In genomic region chr4:66182651-66183050, GRCh38 we compare ENCODE assay signal across 34 cellular contexts.
"Had no signal": no experiment of that assay in that cellular context is flagged by ENCODE, and none has a peak within 500 bp of the region (broad histone marks: within the 10 kb centered on the region; RNA-seq: fewer than 3 reads in every experiment).

No MANE protein-coding gene starts in this region.

- ATAC-seq: activated CD8-positive, alpha-beta memory T cell treated with anti-CD3 and anti-CD28 coated beads, Interleukin-2, amount 10 ng/mL, durations not matched to agents 7 days and 5 days; activated naive CD8-positive, alpha-beta T cell treated with anti-CD3 and anti-CD28 coated beads, Interleukin-2, amount 50 U/mL, for 24 hours; body of pancreas; Right ventricle myocardium inferior had no signal

- H3K9me3 ChIP-seq: body of pancreas, MG63 had no signal

- H3K27me3 ChIP-seq: body of pancreas, breast epithelium, MG63 had no signal

- DNase-seq: activated CD4-positive, alpha-beta memory T cell treated with anti-CD3 and anti-CD28 coated beads, Interleukin-2, amount 10 ng/mL, durations not matched to agents 7 days and 5 days; activated CD4-positive, alpha-beta T cell treated with anti-CD3 and anti-CD28 coated beads for 1 hour; activated CD4-positive, alpha-beta T cell treated with anti-CD3 and anti-CD28 coated beads for 48 hours; activated CD4-positive, CD25-positive, alpha-beta regulatory T cell; activated CD8-positive, alpha-beta memory T cell treated with anti-CD3 and anti-CD28 coated beads for 24 hours; activated CD8-positive, alpha-beta memory T cell treated with anti-CD3 and anti-CD28 coated beads, Interleukin-2, amount 10 ng/mL, durations not matched to agents 7 days and 5 days; activated CD8-positive, alpha-beta memory T cell treated with anti-CD3 and anti-CD28 coated beads, Interleukin-2, amount 50 U/mL, for 48 hours; activated effector memory CD4-positive, alpha-beta T cell treated with Interleukin-2 at 50 U/mL for 16 hours; activated naive CD4-positive, alpha-beta T cell treated with anti-CD3 and anti-CD28 coated beads, Interleukin-2, amount 10 ng/mL, durations not matched to agents 7 days and 5 days; activated naive CD8-positive, alpha-beta T cell treated with anti-CD3 and anti-CD28 coated beads, Interleukin-2, amount 50 U/mL, for 24 hours; activated T-cell treated with anti-CD3 and anti-CD28 coated beads, Interleukin-2, amount 50 U/mL, for 48 hours; body of pancreas; Kasumi-1; MG63; NCI-H1048; NCI-H1105 treated with DMSO at 0.1 percent for 48 hours; NCI-H1436; NCI-H1694; NCI-H1930; NCI-H2081 treated with DMSO at 0.1 percent for 48 hours; NCI-H345; NCI-H524 treated with DMSO at 0.1 percent for 48 hours; NCI-H748 treated with DMSO at 0.1 percent for 48 hours; NK-92 treated with Interleukin-12 subunit alpha and Interleukin-12 subunit beta, amount 100 ng/mL, for 24 hours; PC-9; SIG-M5; SW 1271; T-helper 1 cell; T-helper 2 cell; T-helper 9 cell; WERI-Rb-1 had no signal

- H3K4me1 ChIP-seq: body of pancreas, breast epithelium had no signal

- H3K36me3 ChIP-seq: breast epithelium, MG63, WERI-Rb-1 had no signal

- H3K27ac ChIP-seq: body of pancreas, breast epithelium, PC-9, RWPE1, WERI-Rb-1 had no signal

- H3K4me3 ChIP-seq: body of pancreas, breast epithelium, MG63, PC-9 had no signal
